Comparison of ENCODE assay signal across 16 cellular contexts in genomic region chr16:10929853-10930754, GRCh38. TPM values are rescaled to one million over a fixed set of nuclear protein-coding genes. Genes with fewer than 3 reads are reported as not detected.
DNase-seq lines count a peak whose midpoint lies in the region; ATAC-seq and TF ChIP-seq lines count a peak whose summit lies in the region.
"Had no signal": no experiment of that assay in that cellular context is flagged by ENCODE, and none has a peak within 500 bp of the region (broad histone marks: within the 10 kb centered on the region; RNA-seq: fewer than 3 reads in every experiment).

No MANE protein-coding gene starts in this region.

- no peaks in the 10 kb centered on the region for H3K9me3 Mint-ChIP-seq in CD8-positive, alpha-beta memory T cell
- H3K9me3 Mint-ChIP-seq: GM23338 had no signal

- TF ChIP-seq CTCF in OCI-LY3 (IDR thresholded peaks at IDR 0.05; ENCODE audit: low read depth, low read length) (no peak), GM20000 (IDR thresholded peaks at IDR 0.05; ENCODE audit: extremely low read depth, missing control alignments) (no peak)

- H3K27me3 Mint-ChIP-seq in CD8-positive, alpha-beta memory T cell: no peaks in the 10 kb centered on the region

- TF ChIP-seq POLR2A in GM15510 (IDR thresholded peaks at IDR 0.05; ENCODE audit: borderline replicate concordance, extremely low read depth, insufficient read length): peak; percentile 39

- DNase-seq in left lobe of liver (ENCODE audit: low spot score) (no peak), GM20000 (ENCODE audit: low spot score) (no peak)
- no peak for DNase-seq in CD8-positive, alpha-beta memory T cell
- DNase-seq: activated CD8-positive, alpha-beta memory T cell treated with anti-CD3 and anti-CD28 coated beads, Interleukin-2, amount 50 U/mL, for 48 hours; amniotic stem cell; NCI-H1694; ovary; PC-3; T-helper 9 cell had no signal

- no peak overlapping the region for H2AFZ ChIP-seq in OCI-LY3 (ENCODE audit: low read depth, low read length)
- H2AFZ ChIP-seq: GM23338 had no signal

- no peaks in the 10 kb centered on the region for H3K9me3 ChIP-seq in BLaER1 treated with 17β-estradiol and CSF1 and Interleukin-3, amounts not matched to agents 10 nM and 100 nM (replicated peaks in 1 of 11)
- no peaks in the 10 kb centered on the region for H3K9me3 ChIP-seq in OCI-LY3 (ENCODE audit: insufficient read depth, low read length)
- no peaks in the 10 kb centered on the region for H3K9me3 ChIP-seq in CD8-positive, alpha-beta memory T cell (ENCODE audit: low read length)
- H3K9me3 ChIP-seq: ovary had no signal

- peak overlapping the region in 3 of 8 donors; percentile 47 to 70 (median 47) for H3K27ac Mint-ChIP-seq in CD8-positive, alpha-beta memory T cell
- H3K27ac Mint-ChIP-seq: GM23338 had no signal

- no peak overlapping the region for H3K4me3 Mint-ChIP-seq in CD8-positive, alpha-beta memory T cell
- H3K4me3 Mint-ChIP-seq: GM23338 had no signal

- H3K4me1 ChIP-seq in BLaER1 treated with 17β-estradiol and CSF1 and Interleukin-3, amounts not matched to agents 10 nM and 100 nM: peaks cover 29 to 54% (median 47%) of the 10 kb centered on the region in 10 experiments
- H3K4me1 ChIP-seq in OCI-LY3 (ENCODE audit: low read length): 0 out of 2 replicates have a peak, but pooled peaks cover 3% of the 10 kb centered on the region
- H3K4me1 ChIP-seq in CD8-positive, alpha-beta memory T cell (ENCODE audit: insufficient read depth, low read length): peaks cover 7% of the 10 kb centered on the region

- CTCF ChIA-PET in CD8-positive, alpha-beta memory T cell (lab: Charles Lee): no interaction called here

- H3K4me2 ChIP-seq in BLaER1 treated with 17β-estradiol and CSF1 and Interleukin-3, amounts not matched to agents 10 nM and 100 nM: peak overlapping the region; percentile 1 to 54 (median 25); a peak in 13 of 22 replicates
- no peak overlapping the region for H3K4me2 ChIP-seq in OCI-LY3 (ENCODE audit: low read length)
- H3K4me2 ChIP-seq: GM23338 had no signal

- H4K20me1 ChIP-seq in BLaER1 treated with 17β-estradiol and CSF1 and Interleukin-3, amounts not matched to agents 10 nM and 100 nM: peaks cover 67 to 100% (median 88%) of the 10 kb centered on the region in 11 experiments
- H4K20me1 ChIP-seq in OCI-LY3 (ENCODE audit: insufficient read depth, low read length): peaks cover 38% of the 10 kb centered on the region

- H3K27ac ChIP-seq in BLaER1 treated with 17β-estradiol and CSF1 and Interleukin-3, amounts not matched to agents 10 nM and 100 nM: peak overlapping the region in 4 of 11 experiments; percentile 1 to 16 (median 12); a peak in 3 of 22 replicates
- H3K27ac ChIP-seq in OCI-LY3 (ENCODE audit: low read length): peak overlapping the region; percentile 4; the same call in 1 of the 2 replicates
- H3K27ac ChIP-seq in CD8-positive, alpha-beta memory T cell (ENCODE audit: low read depth, low read length): no peak overlapping the region
- H3K27ac ChIP-seq: ovary had no signal

- ATAC-seq in left lobe of liver: peak; percentile 58
- no peak for ATAC-seq in GM21619 (IDR thresholded peaks at IDR 0.05; ENCODE audit: unreplicated experiment)
- no peak for ATAC-seq in GM19324 (IDR thresholded peaks at IDR 0.05; ENCODE audit: low FRiP score, unreplicated experiment)
- ATAC-seq: PC-3 had no signal

- peaks cover 24 to 44% (median 26%) of the 10 kb centered on the region in 3 donors for H3K4me1 Mint-ChIP-seq in CD8-positive, alpha-beta memory T cell
- H3K4me1 Mint-ChIP-seq: GM23338 had no signal

- 0 out of 2 replicates have a peak, but pooled peaks cover 4% of the 10 kb centered on the region for H3K79me2 ChIP-seq in OCI-LY3 (ENCODE audit: low read length)

- peak overlapping the region in 3 of 11 experiments; percentile 20 to 35 (median 26); a peak in 1 of 22 replicates for H3K9ac ChIP-seq in BLaER1 treated with 17β-estradiol and CSF1 and Interleukin-3, amounts not matched to agents 10 nM and 100 nM
- H3K9ac ChIP-seq in OCI-LY3 (ENCODE audit: low read length): no peak overlapping the region

- no peaks in the 10 kb centered on the region for H3K27me3 ChIP-seq in BLaER1 treated with 17β-estradiol and CSF1 and Interleukin-3, amounts not matched to agents 10 nM and 100 nM
- no peaks in the 10 kb centered on the region for H3K27me3 ChIP-seq in OCI-LY3 (ENCODE audit: low read depth, low read length)
- H3K27me3 ChIP-seq in CD8-positive, alpha-beta memory T cell (ENCODE audit: insufficient read depth, low read length, poor library complexity, severe bottlenecking): no peaks in the 10 kb centered on the region
- H3K27me3 ChIP-seq: ovary had no signal

- peaks cover 9 to 81% (median 14%) of the 10 kb centered on the region in 3 donors for H3K36me3 Mint-ChIP-seq in CD8-positive, alpha-beta memory T cell

- H3K4me3 ChIP-seq in BLaER1 treated with 17β-estradiol and CSF1 and Interleukin-3, amounts not matched to agents 10 nM and 100 nM: no peak overlapping the region
- no peak overlapping the region for H3K4me3 ChIP-seq in OCI-LY3 (ENCODE audit: low read length)
- H3K4me3 ChIP-seq in CD8-positive, alpha-beta memory T cell (ENCODE audit: low read length): no peak overlapping the region
- H3K4me3 ChIP-seq: GM23338, ovary had no signal

- H3K36me3 ChIP-seq in BLaER1 treated with 17β-estradiol and CSF1 and Interleukin-3, amounts not matched to agents 10 nM and 100 nM: peaks cover 50 to 93% (median 72%) of the 10 kb centered on the region in 11 experiments
- H3K36me3 ChIP-seq in OCI-LY3 (replicated peaks; ENCODE audit: low read depth, low read length): peaks cover 21% of the 10 kb centered on the region
- peaks cover 18% of the 10 kb centered on the region for H3K36me3 ChIP-seq in CD8-positive, alpha-beta memory T cell (ENCODE audit: insufficient read depth, low read length)
- H3K36me3 ChIP-seq: ovary had no signal

- POLR2A ChIA-PET in CD8-positive, alpha-beta memory T cell (lab: Charles Lee): no interaction called here

RNA-seq across cellular contexts. Expression of gene DEXI, which starts 12.2 kb away (rescaled TPM):
- 66.8 TPM for total RNA-seq in left lobe of liver
- total RNA-seq in CD8-positive, alpha-beta memory T cell: 10 to 100 TPM; 31.0 to 31.6 TPM
- 58.9 TPM for polyA plus RNA-seq in CD8-positive, alpha-beta memory T cell

RNA-seq across cellular contexts. Expression of gene CLEC16A, which starts 14.3 kb away (rescaled TPM):
- total RNA-seq in left lobe of liver: 21.6 TPM
- total RNA-seq in CD8-positive, alpha-beta memory T cell: 10 to 100 TPM; 38.1 to 38.2 TPM
- polyA plus RNA-seq in CD8-positive, alpha-beta memory T cell: 18.6 TPM

RNA-seq across cellular contexts. Expression of gene CIITA, which starts 53.1 kb away (rescaled TPM):
- total RNA-seq in left lobe of liver: 1.7 TPM
- 10 to 100 TPM; 11.9 TPM for total RNA-seq in CD8-positive, alpha-beta memory T cell
- 2.8 TPM for polyA plus RNA-seq in CD8-positive, alpha-beta memory T cell
- total RNA-seq: PC-3 had no signal
- polyA plus RNA-seq: BJ had no signal
